In the genomic region with DNA sequence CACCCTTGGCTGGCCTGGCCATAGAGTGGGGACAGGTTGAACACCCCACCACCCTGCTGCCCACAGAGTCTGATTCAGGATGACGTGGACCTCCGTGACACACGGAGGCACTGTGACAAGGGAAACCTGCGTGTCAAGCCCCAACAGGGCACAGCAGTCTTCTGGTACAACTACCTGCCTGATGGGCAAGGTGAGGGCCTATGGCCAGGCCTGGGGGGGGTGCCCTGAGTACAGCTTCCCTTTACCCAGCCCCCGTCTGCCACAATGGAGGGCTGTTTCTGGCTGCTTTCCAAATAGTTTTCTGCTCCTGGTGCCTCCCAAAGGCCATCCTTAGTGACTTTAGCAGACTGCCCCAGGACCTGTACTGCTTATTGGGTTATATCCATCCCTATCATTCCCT, we compare ENCODE assay signal across 10 cellular contexts. TPM values are rescaled to one million over a fixed set of nuclear protein-coding genes. Genes with fewer than 3 reads are reported as not detected.
DNase-seq lines count a peak whose midpoint lies in the region; ATAC-seq and TF ChIP-seq lines count a peak whose summit lies in the region.
"Had no signal": no experiment of that assay in that cellular context is flagged by ENCODE, and none has a peak within 500 bp of the region (broad histone marks: within the 10 kb centered on the region; RNA-seq: fewer than 3 reads in every experiment).

No MANE protein-coding gene starts in this region.

- H3K27ac ChIP-seq in layer of hippocampus (ENCODE audit: low read depth, low read length) (peak overlapping the region; percentile 98), thyroid gland (peak overlapping the region; percentile 96 to 98 (median 96))

- H3K9me3 ChIP-seq in thyroid gland, result no peaks in the 10 kb centered on the region
- H3K9me3 ChIP-seq: left lung had no signal

- WGBS in thyroid gland, 2 donors, result 79 to 97% methylated on average over 2 to 5 of the region's 5 CpGs

- H3K27me3 Mint-ChIP-seq in activated T-cell treated with anti-CD3 and anti-CD28 coated beads, Interleukin-2, amount 50 U/mL, for 24 hours, result no peaks in the 10 kb centered on the region
- no peaks in the 10 kb centered on the region for H3K27me3 Mint-ChIP-seq in activated naive CD8-positive, alpha-beta T cell

- H3K4me1 Mint-ChIP-seq in activated T-cell treated with anti-CD3 and anti-CD28 coated beads, Interleukin-2, amount 50 U/mL, for 24 hours (ENCODE audit: low read depth), result peaks cover 29% of the 10 kb centered on the region
- peaks cover 21% of the 10 kb centered on the region for H3K4me1 Mint-ChIP-seq in activated naive CD8-positive, alpha-beta T cell (ENCODE audit: low read depth)

- peak overlapping the region; percentile 97 for H3K4me3 Mint-ChIP-seq in activated T-cell treated with anti-CD3 and anti-CD28 coated beads, Interleukin-2, amount 50 U/mL, for 24 hours
- peak overlapping the region; percentile 99 for H3K4me3 Mint-ChIP-seq in activated naive CD8-positive, alpha-beta T cell

- no peaks in the 10 kb centered on the region for H3K27me3 ChIP-seq in layer of hippocampus (ENCODE audit: control insufficient read depth, insufficient read depth, low read length)
- H3K27me3 ChIP-seq in thyroid gland, result no peaks in the 10 kb centered on the region
- H3K27me3 ChIP-seq: left lung had no signal

- TF ChIP-seq CTCF in thyroid gland (IDR thresholded peaks at IDR 0.05), result no peak

- TF ChIP-seq POLR2A in thyroid gland (IDR thresholded peaks at IDR 0.05), result no peak

- no peak for DNase-seq in activated T-cell treated with anti-CD3 and anti-CD28 coated beads, Interleukin-2, amount 50 U/mL, for 24 hours
- DNase-seq in activated T-cell treated with anti-CD3 and anti-CD28 coated beads for 4 hours (no peak), thyroid gland (no peak), NCI-H2196 (lab: John Stamatoyannopoulos, UW; ENCODE audit: unreplicated experiment) (no peak), Ammon's horn (ENCODE audit: low spot score) (no peak)
- DNase-seq: NCI-H2171 treated with DMSO at 0.1 percent for 48 hours had no signal

- intact Hi-C loops in thyroid gland (cut with DNase I), result no loop called here

- H3K9me3 Mint-ChIP-seq in activated T-cell treated with anti-CD3 and anti-CD28 coated beads, Interleukin-2, amount 50 U/mL, for 24 hours, result no peaks in the 10 kb centered on the region
- no peaks in the 10 kb centered on the region for H3K9me3 Mint-ChIP-seq in activated naive CD8-positive, alpha-beta T cell (ENCODE audit: low read depth)

- no peaks in the 10 kb centered on the region for H3K36me3 ChIP-seq in thyroid gland
- H3K36me3 ChIP-seq: left lung had no signal

- no peak for ATAC-seq in GM19452 (IDR thresholded peaks at IDR 0.05; ENCODE audit: unreplicated experiment)

- peaks cover 18 to 25% of the 10 kb centered on the region in 2 donors for H3K4me1 ChIP-seq in thyroid gland

- peaks cover 33% of the 10 kb centered on the region for H3K36me3 Mint-ChIP-seq in activated T-cell treated with anti-CD3 and anti-CD28 coated beads, Interleukin-2, amount 50 U/mL, for 24 hours (ENCODE audit: low read depth)
- no peaks in the 10 kb centered on the region for H3K36me3 Mint-ChIP-seq in activated naive CD8-positive, alpha-beta T cell

- peak overlapping the region in 1 of 3 donors; percentile 86 for H3K4me3 ChIP-seq in thyroid gland (replicated peaks in 1 of 3)

- H3K27ac Mint-ChIP-seq in activated T-cell treated with anti-CD3 and anti-CD28 coated beads, Interleukin-2, amount 50 U/mL, for 24 hours, result peak overlapping the region; percentile 23
- no peak overlapping the region for H3K27ac Mint-ChIP-seq in activated naive CD8-positive, alpha-beta T cell

RNA-seq across cellular contexts. Expression of gene WDR6, which starts 1.2 kb away (rescaled TPM):
- total RNA-seq in thyroid gland, result 100 to 1,000 TPM; 125 to 169 (median 149) TPM

RNA-seq across cellular contexts. Expression of gene DALRD3, which starts 12.4 kb away (rescaled TPM):
- total RNA-seq in thyroid gland, result 10 to 100 TPM; 43.1 to 91.4 (median 60.0) TPM

RNA-seq across cellular contexts. Expression of gene NDUFAF3, which starts 15.9 kb away (rescaled TPM):
- total RNA-seq in thyroid gland, result 100 to 1,000 TPM; 120 to 305 (median 146) TPM

RNA-seq across cellular contexts. Expression of gene P4HTM, which starts 16.0 kb away (rescaled TPM):
- 100 to 1,000 TPM in 1 of 4 donors, 10 to 100 TPM in 3; 73.5 to 117 (median 95.0) TPM for total RNA-seq in thyroid gland

RNA-seq across cellular contexts. Expression of gene IMPDH2, which starts 23.2 kb away (rescaled TPM):
- total RNA-seq in thyroid gland, result 100 to 1,000 TPM in 3 of 4 donors, 10 to 100 TPM in 1; 92.9 to 159 (median 109) TPM
